Comparison of ENCODE assay signal across 2 cellular contexts in the genomic region with DNA sequence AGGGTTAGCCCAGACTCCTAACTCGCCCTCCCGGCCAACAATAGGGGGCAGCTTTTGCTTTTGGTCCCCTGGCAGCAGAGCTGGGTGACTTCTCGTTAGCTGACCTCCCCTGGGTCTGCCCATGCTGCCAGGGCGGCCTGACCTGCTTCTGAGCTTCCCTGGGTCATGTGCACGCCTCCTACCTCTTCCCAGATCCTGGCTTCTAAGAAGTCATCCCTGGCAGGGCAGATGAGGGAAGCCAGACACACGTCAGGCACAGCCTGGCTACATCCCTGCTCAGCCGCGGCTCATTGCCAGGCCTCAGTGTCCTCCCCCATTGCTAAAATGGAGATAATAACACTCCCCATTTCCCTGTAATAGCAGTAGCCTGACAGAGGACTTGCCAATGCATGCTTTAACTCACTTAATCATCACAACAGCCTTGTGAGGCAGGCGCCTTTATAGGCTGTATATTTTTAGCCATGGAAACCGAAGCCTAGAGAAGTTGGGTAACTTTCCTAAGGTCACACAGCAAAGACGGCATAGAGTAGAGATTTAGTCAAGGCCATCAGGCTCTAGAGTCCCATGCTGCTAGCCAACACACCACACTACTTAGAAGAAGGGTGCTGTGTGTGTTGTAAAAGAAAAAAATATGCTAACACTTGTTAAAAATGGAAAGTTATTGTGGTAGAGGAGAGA.
TF ChIP-seq lines count a peak whose summit lies in the region.

No MANE protein-coding gene starts in this region.

TF ChIP-seq in SK-N-SH treated with all-trans-retinoic acid at 6 μM for 48 hours, 23 proteins besides CTCF, POLR2A, EP300 and RAD21:
- TF ChIP-seq ZNF565 (CRISPR knock-in tag; conservative IDR thresholded peaks at IDR 0.05; ENCODE audit: low read depth) (no peak), ZFP3 (CRISPR knock-in tag; IDR thresholded peaks at IDR 0.05) (no peak), ISL1 (CRISPR knock-in tag; IDR thresholded peaks at IDR 0.05) (peak; percentile 38; the same call in 1 of the 2 replicates), ZC3H10 (CRISPR knock-in tag; IDR thresholded peaks at IDR 0.05) (no peak), ZFP30 (CRISPR knock-in tag; IDR thresholded peaks at IDR 0.05) (no peak), BACH2 (CRISPR knock-in tag; IDR thresholded peaks at IDR 0.05; ENCODE audit: borderline replicate concordance) (no peak), ESRRG (CRISPR knock-in tag; IDR thresholded peaks at IDR 0.05) (no peak), RARB (CRISPR knock-in tag; IDR thresholded peaks at IDR 0.05) (no peak), ZNF8 (CRISPR knock-in tag; IDR thresholded peaks at IDR 0.05) (no peak), CSDC2 (CRISPR knock-in tag; IDR thresholded peaks at IDR 0.05) (no peak), OSR1 (CRISPR knock-in tag; IDR thresholded peaks at IDR 0.05) (no peak), ZNF70 (CRISPR knock-in tag; IDR thresholded peaks at IDR 0.05) (no peak), TCF4 (CRISPR knock-in tag; IDR thresholded peaks at IDR 0.05; ENCODE audit: borderline replicate concordance) (no peak)
- TF ChIP-seq, protein P1, sequence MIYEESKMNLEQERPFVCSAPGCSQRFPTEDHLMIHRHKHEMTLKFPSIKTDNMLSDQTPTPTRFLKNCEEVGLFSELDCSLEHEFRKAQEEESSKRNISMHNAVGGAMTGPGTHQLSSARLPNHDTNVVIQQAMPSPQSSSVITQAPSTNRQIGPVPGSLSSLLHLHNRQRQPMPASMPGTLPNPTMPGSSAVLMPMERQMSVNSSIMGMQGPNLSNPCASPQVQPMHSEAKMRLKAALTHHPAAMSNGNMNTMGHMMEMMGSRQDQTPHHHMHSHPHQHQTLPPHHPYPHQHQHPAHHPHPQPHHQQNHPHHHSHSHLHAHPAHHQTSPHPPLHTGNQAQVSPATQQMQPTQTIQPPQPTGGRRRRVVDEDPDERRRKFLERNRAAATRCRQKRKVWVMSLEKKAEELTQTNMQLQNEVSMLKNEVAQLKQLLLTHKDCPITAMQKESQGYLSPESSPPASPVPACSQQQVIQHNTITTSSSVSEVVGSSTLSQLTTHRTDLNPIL (CRISPR knock-in tag; IDR thresholded peaks at IDR 0.05; ENCODE audit: low read depth) = no peak
- TF ChIP-seq, protein P2, sequence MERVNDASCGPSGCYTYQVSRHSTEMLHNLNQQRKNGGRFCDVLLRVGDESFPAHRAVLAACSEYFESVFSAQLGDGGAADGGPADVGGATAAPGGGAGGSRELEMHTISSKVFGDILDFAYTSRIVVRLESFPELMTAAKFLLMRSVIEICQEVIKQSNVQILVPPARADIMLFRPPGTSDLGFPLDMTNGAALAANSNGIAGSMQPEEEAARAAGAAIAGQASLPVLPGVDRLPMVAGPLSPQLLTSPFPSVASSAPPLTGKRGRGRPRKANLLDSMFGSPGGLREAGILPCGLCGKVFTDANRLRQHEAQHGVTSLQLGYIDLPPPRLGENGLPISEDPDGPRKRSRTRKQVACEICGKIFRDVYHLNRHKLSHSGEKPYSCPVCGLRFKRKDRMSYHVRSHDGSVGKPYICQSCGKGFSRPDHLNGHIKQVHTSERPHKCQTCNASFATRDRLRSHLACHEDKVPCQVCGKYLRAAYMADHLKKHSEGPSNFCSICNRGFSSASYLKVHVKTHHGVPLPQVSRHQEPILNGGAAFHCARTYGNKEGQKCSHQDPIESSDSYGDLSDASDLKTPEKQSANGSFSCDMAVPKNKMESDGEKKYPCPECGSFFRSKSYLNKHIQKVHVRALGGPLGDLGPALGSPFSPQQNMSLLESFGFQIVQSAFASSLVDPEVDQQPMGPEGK (CRISPR knock-in tag; IDR thresholded peaks at IDR 0.05; ENCODE audit: borderline replicate concordance) = peak; percentile 60; the same call in 1 of the 2 replicates
- TF ChIP-seq, protein P3, sequence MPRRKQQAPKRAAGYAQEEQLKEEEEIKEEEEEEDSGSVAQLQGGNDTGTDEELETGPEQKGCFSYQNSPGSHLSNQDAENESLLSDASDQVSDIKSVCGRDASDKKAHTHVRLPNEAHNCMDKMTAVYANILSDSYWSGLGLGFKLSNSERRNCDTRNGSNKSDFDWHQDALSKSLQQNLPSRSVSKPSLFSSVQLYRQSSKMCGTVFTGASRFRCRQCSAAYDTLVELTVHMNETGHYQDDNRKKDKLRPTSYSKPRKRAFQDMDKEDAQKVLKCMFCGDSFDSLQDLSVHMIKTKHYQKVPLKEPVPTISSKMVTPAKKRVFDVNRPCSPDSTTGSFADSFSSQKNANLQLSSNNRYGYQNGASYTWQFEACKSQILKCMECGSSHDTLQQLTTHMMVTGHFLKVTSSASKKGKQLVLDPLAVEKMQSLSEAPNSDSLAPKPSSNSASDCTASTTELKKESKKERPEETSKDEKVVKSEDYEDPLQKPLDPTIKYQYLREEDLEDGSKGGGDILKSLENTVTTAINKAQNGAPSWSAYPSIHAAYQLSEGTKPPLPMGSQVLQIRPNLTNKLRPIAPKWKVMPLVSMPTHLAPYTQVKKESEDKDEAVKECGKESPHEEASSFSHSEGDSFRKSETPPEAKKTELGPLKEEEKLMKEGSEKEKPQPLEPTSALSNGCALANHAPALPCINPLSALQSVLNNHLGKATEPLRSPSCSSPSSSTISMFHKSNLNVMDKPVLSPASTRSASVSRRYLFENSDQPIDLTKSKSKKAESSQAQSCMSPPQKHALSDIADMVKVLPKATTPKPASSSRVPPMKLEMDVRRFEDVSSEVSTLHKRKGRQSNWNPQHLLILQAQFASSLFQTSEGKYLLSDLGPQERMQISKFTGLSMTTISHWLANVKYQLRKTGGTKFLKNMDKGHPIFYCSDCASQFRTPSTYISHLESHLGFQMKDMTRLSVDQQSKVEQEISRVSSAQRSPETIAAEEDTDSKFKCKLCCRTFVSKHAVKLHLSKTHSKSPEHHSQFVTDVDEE (CRISPR knock-in tag; IDR thresholded peaks at IDR 0.05) = no peak

TF ChIP-seq in SK-N-SH, 30 proteins besides CTCF, POLR2A, EP300 and RAD21:
- TF ChIP-seq GATA2 (CRISPR knock-in tag; IDR thresholded peaks at IDR 0.05) = no peak
- no peak for TF ChIP-seq MXI1 (IDR thresholded peaks at IDR 0.05; ENCODE audit: low read depth, low read length)
- TF ChIP-seq TAF1 (IDR thresholded peaks at IDR 0.05; ENCODE audit: borderline replicate concordance, low read depth, low read length) = no peak
- TF ChIP-seq ELF1 (IDR thresholded peaks at IDR 0.05) = no peak
- TF ChIP-seq SMC3 (IDR thresholded peaks at IDR 0.05; ENCODE audit: low read depth, low read length) = no peak
- TF ChIP-seq, protein P4, sequence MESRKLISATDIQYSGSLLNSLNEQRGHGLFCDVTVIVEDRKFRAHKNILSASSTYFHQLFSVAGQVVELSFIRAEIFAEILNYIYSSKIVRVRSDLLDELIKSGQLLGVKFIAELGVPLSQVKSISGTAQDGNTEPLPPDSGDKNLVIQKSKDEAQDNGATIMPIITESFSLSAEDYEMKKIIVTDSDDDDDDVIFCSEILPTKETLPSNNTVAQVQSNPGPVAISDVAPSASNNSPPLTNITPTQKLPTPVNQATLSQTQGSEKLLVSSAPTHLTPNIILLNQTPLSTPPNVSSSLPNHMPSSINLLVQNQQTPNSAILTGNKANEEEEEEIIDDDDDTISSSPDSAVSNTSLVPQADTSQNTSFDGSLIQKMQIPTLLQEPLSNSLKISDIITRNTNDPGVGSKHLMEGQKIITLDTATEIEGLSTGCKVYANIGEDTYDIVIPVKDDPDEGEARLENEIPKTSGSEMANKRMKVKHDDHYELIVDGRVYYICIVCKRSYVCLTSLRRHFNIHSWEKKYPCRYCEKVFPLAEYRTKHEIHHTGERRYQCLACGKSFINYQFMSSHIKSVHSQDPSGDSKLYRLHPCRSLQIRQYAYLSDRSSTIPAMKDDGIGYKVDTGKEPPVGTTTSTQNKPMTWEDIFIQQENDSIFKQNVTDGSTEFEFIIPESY (IDR thresholded peaks at IDR 0.05; ENCODE audit: borderline replicate concordance, low read depth) = no peak
- TF ChIP-seq CHD2 (IDR thresholded peaks at IDR 0.05; ENCODE audit: low read length, partially characterized antibody) = no peak
- no peak for TF ChIP-seq POLR2AphosphoS5 (IDR thresholded peaks at IDR 0.05; ENCODE audit: low read depth, low read length)
- TF ChIP-seq GABPA (IDR thresholded peaks at IDR 0.05; ENCODE audit: low read depth) = no peak
- TF ChIP-seq NFIC (IDR thresholded peaks at IDR 0.05; ENCODE audit: borderline replicate concordance) = no peak
- TF ChIP-seq, protein P5, sequence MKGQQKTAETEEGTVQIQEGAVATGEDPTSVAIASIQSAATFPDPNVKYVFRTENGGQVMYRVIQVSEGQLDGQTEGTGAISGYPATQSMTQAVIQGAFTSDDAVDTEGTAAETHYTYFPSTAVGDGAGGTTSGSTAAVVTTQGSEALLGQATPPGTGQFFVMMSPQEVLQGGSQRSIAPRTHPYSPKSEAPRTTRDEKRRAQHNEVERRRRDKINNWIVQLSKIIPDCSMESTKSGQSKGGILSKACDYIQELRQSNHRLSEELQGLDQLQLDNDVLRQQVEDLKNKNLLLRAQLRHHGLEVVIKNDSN (IDR thresholded peaks at IDR 0.05; ENCODE audit: borderline replicate concordance, low read depth) = no peak
- no peak for TF ChIP-seq RXRA (IDR thresholded peaks at IDR 0.05; ENCODE audit: borderline replicate concordance, low read depth)
- TF ChIP-seq, protein P6, sequence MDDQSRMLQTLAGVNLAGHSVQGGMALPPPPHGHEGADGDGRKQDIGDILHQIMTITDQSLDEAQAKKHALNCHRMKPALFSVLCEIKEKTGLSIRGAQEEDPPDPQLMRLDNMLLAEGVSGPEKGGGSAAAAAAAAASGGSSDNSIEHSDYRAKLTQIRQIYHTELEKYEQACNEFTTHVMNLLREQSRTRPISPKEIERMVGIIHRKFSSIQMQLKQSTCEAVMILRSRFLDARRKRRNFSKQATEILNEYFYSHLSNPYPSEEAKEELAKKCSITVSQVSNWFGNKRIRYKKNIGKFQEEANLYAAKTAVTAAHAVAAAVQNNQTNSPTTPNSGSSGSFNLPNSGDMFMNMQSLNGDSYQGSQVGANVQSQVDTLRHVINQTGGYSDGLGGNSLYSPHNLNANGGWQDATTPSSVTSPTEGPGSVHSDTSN (IDR thresholded peaks at IDR 0.05) = no peak
- TF ChIP-seq FOSL2 (IDR thresholded peaks at IDR 0.05; ENCODE audit: borderline replicate concordance, low read depth) = no peak
- TF ChIP-seq, protein P7, sequence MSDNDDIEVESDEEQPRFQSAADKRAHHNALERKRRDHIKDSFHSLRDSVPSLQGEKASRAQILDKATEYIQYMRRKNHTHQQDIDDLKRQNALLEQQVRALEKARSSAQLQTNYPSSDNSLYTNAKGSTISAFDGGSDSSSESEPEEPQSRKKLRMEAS (IDR thresholded peaks at IDR 0.05; ENCODE audit: low read depth) = no peak
- TF ChIP-seq, protein P8, sequence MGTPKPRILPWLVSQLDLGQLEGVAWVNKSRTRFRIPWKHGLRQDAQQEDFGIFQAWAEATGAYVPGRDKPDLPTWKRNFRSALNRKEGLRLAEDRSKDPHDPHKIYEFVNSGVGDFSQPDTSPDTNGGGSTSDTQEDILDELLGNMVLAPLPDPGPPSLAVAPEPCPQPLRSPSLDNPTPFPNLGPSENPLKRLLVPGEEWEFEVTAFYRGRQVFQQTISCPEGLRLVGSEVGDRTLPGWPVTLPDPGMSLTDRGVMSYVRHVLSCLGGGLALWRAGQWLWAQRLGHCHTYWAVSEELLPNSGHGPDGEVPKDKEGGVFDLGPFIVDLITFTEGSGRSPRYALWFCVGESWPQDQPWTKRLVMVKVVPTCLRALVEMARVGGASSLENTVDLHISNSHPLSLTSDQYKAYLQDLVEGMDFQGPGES (IDR thresholded peaks at IDR 0.05; ENCODE audit: low read depth, low read length) = no peak
- no peak for TF ChIP-seq RCOR1 (IDR thresholded peaks at IDR 0.05; ENCODE audit: low read length)
